Comparison of ENCODE assay signal across 26 cellular contexts in genomic region chr3:61924065-61924740, GRCh38.
A peak's percentile ranks its signal among the peaks of the same experiment; 100 is the strongest.
DNase-seq lines count a peak whose midpoint lies in the region; ATAC-seq and TF ChIP-seq lines count a peak whose summit lies in the region.
"Had no signal": no experiment of that assay in that cellular context is flagged by ENCODE, and none has a peak within 500 bp of the region (broad histone marks: within the 10 kb centered on the region; RNA-seq: fewer than 3 reads in every experiment).

No MANE protein-coding gene starts in this region.

- H2BK20ac ChIP-seq in H9 (ENCODE audit: low read depth, low read length, poor library complexity, severe bottlenecking): no peak overlapping the region

- H3K4me2 ChIP-seq in H9 (ENCODE audit: insufficient read depth, insufficient read length, low read length): no peak overlapping the region
- H3K4me2 ChIP-seq: smooth muscle cell had no signal

- H3K27me3 ChIP-seq in H9 (ENCODE audit: insufficient read depth, low read length): no peaks in the 10 kb centered on the region
- H3K27me3 ChIP-seq in left ventricle myocardium inferior (ENCODE audit: low read depth): no peaks in the 10 kb centered on the region
- H3K27me3 ChIP-seq in spleen (replicated peaks in 1 of 7): no peaks in the 10 kb centered on the region
- H3K27me3 ChIP-seq: testis had no signal

- H3K4me3 ChIP-seq in left ventricle myocardium inferior (no peak overlapping the region), spleen (no peak overlapping the region)
- H3K4me3 ChIP-seq: smooth muscle cell, testis had no signal

- H2BK12ac ChIP-seq in H9 (ENCODE audit: insufficient read length, low read depth, low read length): no peak overlapping the region

- H3K14ac ChIP-seq in H9 (ENCODE audit: insufficient read depth, low read length): no peak overlapping the region

- no peak for ATAC-seq in natural killer cell treated with Interleukin-12 subunit alpha and Interleukin-12 subunit beta and Interleukin-15 and Interleukin-18, amount 100 ng/mL, for 72 hours
- ATAC-seq: T-cell had no signal

- TF ChIP-seq CTCF in H9 (conservative IDR thresholded peaks at IDR 0.05) (no peak), left ventricle myocardium inferior (IDR thresholded peaks at IDR 0.05; ENCODE audit: borderline replicate concordance) (no peak), nephron progenitor cell (IDR thresholded peaks at IDR 0.05) (no peak), spleen (IDR thresholded peaks at IDR 0.05 in 8 of 11, conservative IDR thresholded peaks at IDR 0.05 in 3 of 11) (no peak)

- H3K56ac ChIP-seq in H9 (ENCODE audit: insufficient read length, low read depth, low read length): no peak overlapping the region

- no peak overlapping the region for H3K9ac ChIP-seq in H9 (ENCODE audit: extremely low read depth, insufficient read length, low read length)

- H4K20me1 ChIP-seq in H9 (ENCODE audit: control insufficient read depth, insufficient read depth, insufficient read length): no peaks in the 10 kb centered on the region

- H3K79me2 ChIP-seq in H9 (ENCODE audit: insufficient read depth, low read length): peaks cover 8% of the 10 kb centered on the region; the same call in 1 of the 2 replicates

- H3K9me3 Mint-ChIP-seq in H9 (no peaks in the 10 kb centered on the region), nephron progenitor cell (no peaks in the 10 kb centered on the region)
- no peaks in the 10 kb centered on the region for H3K9me3 Mint-ChIP-seq in activated CD4-positive, alpha-beta memory T cell treated with anti-CD3 and anti-CD28 coated beads, Interleukin-2, amount 10 ng/mL, durations not matched to agents 7 days and 5 days
- H3K9me3 Mint-ChIP-seq in natural killer cell treated with Interleukin-12 subunit alpha and Interleukin-12 subunit beta and Interleukin-15 and Interleukin-18, amount 100 ng/mL, for 72 hours: peaks cover 4% of the 10 kb centered on the region
- H3K9me3 Mint-ChIP-seq: activated naive CD4-positive, alpha-beta T cell treated with anti-CD3 and anti-CD28 coated beads for 36 hours; neural crest cell had no signal

- H2AFZ ChIP-seq in H9 (ENCODE audit: low read length): no peak overlapping the region

- CTCF ChIA-PET in activated CD4-positive, alpha-beta memory T cell treated with anti-CD3 and anti-CD28 coated beads, Interleukin-2, amount 10 ng/mL, durations not matched to agents 7 days and 5 days (lab: Charles Lee): no interaction called here

- H3K36me3 ChIP-seq in left ventricle myocardium inferior: no peaks in the 10 kb centered on the region
- no peaks in the 10 kb centered on the region for H3K36me3 ChIP-seq in spleen

- H3K4me3 Mint-ChIP-seq in H9 (peak overlapping the region in 1 of 2 experiments; percentile 22; a peak in 2 of 5 replicates), nephron progenitor cell (no peak overlapping the region)
- no peak overlapping the region for H3K4me3 Mint-ChIP-seq in activated CD4-positive, alpha-beta memory T cell treated with anti-CD3 and anti-CD28 coated beads, Interleukin-2, amount 10 ng/mL, durations not matched to agents 7 days and 5 days
- H3K4me3 Mint-ChIP-seq in natural killer cell treated with Interleukin-12 subunit alpha and Interleukin-12 subunit beta and Interleukin-15 and Interleukin-18, amount 100 ng/mL, for 72 hours: no peak overlapping the region
- H3K4me3 Mint-ChIP-seq: activated naive CD4-positive, alpha-beta T cell treated with anti-CD3 and anti-CD28 coated beads for 36 hours; CD14-positive monocyte; neural crest cell; T-cell had no signal

- H2BK120ac ChIP-seq in H9 (ENCODE audit: low read depth, low read length, poor library complexity, severe bottlenecking): no peak overlapping the region

- H3K27me3 Mint-ChIP-seq in H9 (ENCODE audit: low read depth) (no peaks in the 10 kb centered on the region), nephron progenitor cell (ENCODE audit: low read depth, poor library complexity) (no peaks in the 10 kb centered on the region)
- no peaks in the 10 kb centered on the region for H3K27me3 Mint-ChIP-seq in activated CD4-positive, alpha-beta memory T cell treated with anti-CD3 and anti-CD28 coated beads, Interleukin-2, amount 10 ng/mL, durations not matched to agents 7 days and 5 days
- H3K27me3 Mint-ChIP-seq in natural killer cell treated with Interleukin-12 subunit alpha and Interleukin-12 subunit beta and Interleukin-15 and Interleukin-18, amount 100 ng/mL, for 72 hours: peaks cover 0 to 3% of the 10 kb centered on the region in 2 donors

- H3K36me3 Mint-ChIP-seq in H9 (ENCODE audit: insufficient read depth in 1 of 3, low read depth in 3 of 3) (no peaks in the 10 kb centered on the region), nephron progenitor cell (ENCODE audit: low read depth) (no peaks in the 10 kb centered on the region)
- H3K36me3 Mint-ChIP-seq in activated CD4-positive, alpha-beta memory T cell treated with anti-CD3 and anti-CD28 coated beads, Interleukin-2, amount 10 ng/mL, durations not matched to agents 7 days and 5 days (ENCODE audit: low read depth): no peaks in the 10 kb centered on the region
- no peaks in the 10 kb centered on the region for H3K36me3 Mint-ChIP-seq in natural killer cell treated with Interleukin-12 subunit alpha and Interleukin-12 subunit beta and Interleukin-15 and Interleukin-18, amount 100 ng/mL, for 72 hours
- H3K36me3 Mint-ChIP-seq: CD14-positive monocyte, T-cell had no signal

- no peaks in the 10 kb centered on the region for H3K79me1 ChIP-seq in H9 (ENCODE audit: insufficient read depth, low read depth, low read length, poor library complexity, severe bottlenecking)

- H2AK5ac ChIP-seq in H9 (ENCODE audit: insufficient read length, low read length): no peak overlapping the region

- H3K4me1 ChIP-seq in H9 (ENCODE audit: insufficient read depth, low read length): peaks cover 18% of the 10 kb centered on the region
- peaks cover 80% of the 10 kb centered on the region for H3K4me1 ChIP-seq in left ventricle myocardium inferior
- H3K4me1 ChIP-seq in spleen: peaks cover 0 to 24% (median 6%) of the 10 kb centered on the region in 6 donors

- H3T11ph ChIP-seq in H9 (ENCODE audit: low read length): no peak overlapping the region

- H4K5ac ChIP-seq in H9 (ENCODE audit: insufficient read length, low read depth, low read length): no peak overlapping the region

- H2BK5ac ChIP-seq in H9 (ENCODE audit: insufficient read length, low read length): no peak overlapping the region

- no peak overlapping the region for H4K91ac ChIP-seq in H9 (ENCODE audit: insufficient read length, low read depth, low read length)

- H3K27ac ChIP-seq in H9 (ENCODE audit: insufficient read length, low read depth, low read length): no peak overlapping the region
- peak overlapping the region; percentile 88 for H3K27ac ChIP-seq in left ventricle myocardium inferior (replicated peaks)
- no peak overlapping the region for H3K27ac ChIP-seq in spleen
- H3K27ac ChIP-seq: testis had no signal

- no peak overlapping the region for H2BK15ac ChIP-seq in H9 (ENCODE audit: low read depth, low read length)

- POLR2A ChIA-PET in activated CD4-positive, alpha-beta memory T cell treated with anti-CD3 and anti-CD28 coated beads, Interleukin-2, amount 10 ng/mL, durations not matched to agents 7 days and 5 days (lab: Charles Lee): no interaction called here

- peak overlapping the region; percentile 11 to 61 (median 50); a peak in 5 of 7 replicates for H3K27ac Mint-ChIP-seq in H9
- peak overlapping the region; percentile 44 for H3K27ac Mint-ChIP-seq in nephron progenitor cell
- no peak overlapping the region for H3K27ac Mint-ChIP-seq in activated CD4-positive, alpha-beta memory T cell treated with anti-CD3 and anti-CD28 coated beads, Interleukin-2, amount 10 ng/mL, durations not matched to agents 7 days and 5 days
- no peak overlapping the region for H3K27ac Mint-ChIP-seq in natural killer cell treated with Interleukin-12 subunit alpha and Interleukin-12 subunit beta and Interleukin-15 and Interleukin-18, amount 100 ng/mL, for 72 hours
- H3K27ac Mint-ChIP-seq: activated naive CD4-positive, alpha-beta T cell treated with anti-CD3 and anti-CD28 coated beads for 36 hours; CD14-positive monocyte; T-cell had no signal

- no CpG with 5 or more reads among the region's 4 CpGs for WGBS in H9 (ENCODE audit: extremely low coverage, insufficient read length, low lambda C conversion rate)
- 35 to 46% (median 37%) methylated on average over 4 of the region's 4 CpGs for WGBS in spleen, 5 donors

- no peaks in the 10 kb centered on the region for H3K23me2 ChIP-seq in H9 (ENCODE audit: insufficient read length, low read depth, low read length, poor library complexity, severe bottlenecking)

- no peak overlapping the region for H4K8ac ChIP-seq in H9 (replicated peaks; ENCODE audit: insufficient read length, low read depth, low read length)

- H3K4me1 Mint-ChIP-seq in H9 (peaks cover 45 to 52% of the 10 kb centered on the region in 2 experiments), nephron progenitor cell (peaks cover 47% of the 10 kb centered on the region)
- no peaks in the 10 kb centered on the region for H3K4me1 Mint-ChIP-seq in activated CD4-positive, alpha-beta memory T cell treated with anti-CD3 and anti-CD28 coated beads, Interleukin-2, amount 10 ng/mL, durations not matched to agents 7 days and 5 days
- no peaks in the 10 kb centered on the region for H3K4me1 Mint-ChIP-seq in natural killer cell treated with Interleukin-12 subunit alpha and Interleukin-12 subunit beta and Interleukin-15 and Interleukin-18, amount 100 ng/mL, for 72 hours (ENCODE audit: low read depth in 2 of 2)
- H3K4me1 Mint-ChIP-seq: CD14-positive monocyte, T-cell had no signal

- H3K23ac ChIP-seq in H9 (ENCODE audit: insufficient read length, low read depth, low read length): no peak overlapping the region

- TF ChIP-seq POLR2A in spleen (IDR thresholded peaks at IDR 0.05): no peak

- H3K9me3 ChIP-seq in H9 (ENCODE audit: control insufficient read depth, low read depth, low read length) (no peaks in the 10 kb centered on the region), left ventricle myocardium inferior (replicated peaks) (no peaks in the 10 kb centered on the region), spleen (no peaks in the 10 kb centered on the region)
- H3K9me3 ChIP-seq: testis had no signal

- no peak overlapping the region for H3K4ac ChIP-seq in H9 (ENCODE audit: low read depth, low read length)

- DNase-seq in H9 (no peak), dermis microvascular lymphatic vessel endothelial cell (ENCODE audit: low read depth in 2 of 2) (peak; percentile 72 to 81), left ventricle myocardium inferior (peak; percentile 77), nephron progenitor cell (no peak), SW 1271 (lab: John Stamatoyannopoulos, UW) (no peak), spleen (no peak)
- no peak for DNase-seq in activated CD4-positive, alpha-beta memory T cell treated with anti-CD3 and anti-CD28 coated beads, Interleukin-2, amount 10 ng/mL, durations not matched to agents 7 days and 5 days
- DNase-seq in natural killer cell treated with Interleukin-12 subunit alpha and Interleukin-12 subunit beta and Interleukin-15 and Interleukin-18, amount 100 ng/mL, for 72 hours (ENCODE audit: low spot score): no peak
- DNase-seq: activated naive CD4-positive, alpha-beta T cell treated with anti-CD3 and anti-CD28 coated beads for 36 hours; activated T-cell treated with anti-CD3 and anti-CD28 coated beads, Interleukin-2, amount 50 U/mL, for 48 hours; anterior cingulate cortex; foreskin fibroblast; Karpas-422; mesenchymal stem cell; NCI-H1092; NCI-H187 treated with DMSO at 0.1 percent for 48 hours; NCI-H446; posterior cingulate gyrus; SHP77 treated with DMSO at 0.1 percent for 48 hours; stimulated activated CD4-positive, alpha-beta T cell treated with anti-CD3 and anti-CD28 coated beads, Interleukin-2, amount 100 ng/mL, for 48 hours; stimulated activated naive CD4-positive, alpha-beta T cell; T-cell; testis had no signal

- H3K18ac ChIP-seq in H9 (ENCODE audit: insufficient read length, low read depth, low read length): no peak overlapping the region

- intact Hi-C loops in left ventricle myocardium inferior (cut with micrococcal nuclease) (loop anchor here (10.0 kb wide), 1 partner anchor 211 kb away; no protein-coding TSS in a partner anchor), spleen (cut with DNase I; ENCODE audit: low total_unique reads) (no loop called here)

Comparison
In these comparisons a context has a peak if more than half of its experiments do, and no peak if none do; other contexts are left out.
1. DNase-seq: peak in dermis microvascular lymphatic vessel endothelial cell (2 of 2) and left ventricle myocardium inferior (single experiment); none in H9 (single experiment), nephron progenitor cell (single experiment), SW 1271 (0 of 2), spleen (single experiment), activated CD4-positive, alpha-beta memory T cell treated with anti-CD3 and anti-CD28 coated beads, Interleukin-2, amount 10 ng/mL, durations not matched to agents 7 days and 5 days (single experiment) and natural killer cell treated with Interleukin-12 subunit alpha and Interleukin-12 subunit beta and Interleukin-15 and Interleukin-18, amount 100 ng/mL, for 72 hours (single experiment).
2. H3K27ac Mint-ChIP-seq: peak in H9 (3 of 3) and nephron progenitor cell (single experiment); none in activated CD4-positive, alpha-beta memory T cell treated with anti-CD3 and anti-CD28 coated beads, Interleukin-2, amount 10 ng/mL, durations not matched to agents 7 days and 5 days (single experiment) and natural killer cell treated with Interleukin-12 subunit alpha and Interleukin-12 subunit beta and Interleukin-15 and Interleukin-18, amount 100 ng/mL, for 72 hours (0 of 2).